In the genomic region with DNA sequence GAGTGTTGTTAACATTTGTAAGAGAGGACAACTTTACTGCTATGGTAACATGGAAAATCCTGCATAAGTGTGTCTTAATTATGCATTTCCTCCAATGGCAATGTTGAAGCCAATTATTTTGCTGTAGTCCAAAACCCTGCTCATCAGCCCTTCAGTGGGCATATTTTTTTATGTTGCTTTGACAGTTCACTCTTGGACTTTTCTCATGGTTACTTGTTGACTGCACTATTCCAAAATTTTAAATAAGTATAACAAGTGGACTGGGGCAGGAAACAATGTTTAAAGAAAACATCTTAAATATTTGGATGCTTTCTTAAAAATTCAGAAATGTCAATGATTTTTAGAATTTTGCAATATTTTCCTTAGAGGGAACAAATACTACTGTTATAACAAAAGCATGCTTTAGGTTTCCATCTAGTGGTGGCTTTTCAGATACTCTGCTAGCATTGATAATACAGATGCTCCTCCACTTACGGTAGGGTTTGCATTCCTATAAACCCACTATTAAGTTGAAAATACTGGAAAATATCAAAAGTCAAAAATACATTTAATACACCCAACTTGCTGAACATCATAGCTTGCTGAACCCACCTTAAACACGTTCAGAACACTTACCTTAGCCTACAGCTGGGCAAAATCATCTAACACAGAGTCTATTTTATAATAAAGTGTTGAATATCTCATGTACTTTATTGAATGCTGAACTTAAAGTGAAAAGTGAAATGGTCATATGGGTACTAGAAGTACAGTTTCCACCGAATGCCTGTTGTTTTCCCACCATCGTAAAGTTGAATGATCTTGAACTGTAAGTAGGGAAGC, we compare ENCODE assay signal across 8 cellular contexts.
DNase-seq lines count a peak whose midpoint lies in the region; ATAC-seq, FAIRE-seq and TF ChIP-seq lines count a peak whose summit lies in the region.

No MANE protein-coding gene starts in this region.

- peak overlapping the region; percentile 24 for H2AFZ ChIP-seq in fibroblast of lung (ENCODE audit: low read length)

- no peak overlapping the region for H3K4me3 Mint-ChIP-seq in progenitor cell of endocrine pancreas (ENCODE audit: low read depth)

- H3K9me3 ChIP-seq in fibroblast of lung (ENCODE audit: control insufficient read depth, insufficient read depth, low read depth, low read length), result no peaks in the 10 kb centered on the region

- TF ChIP-seq CTCF in GM12872 (IDR thresholded peaks at IDR 0.05; ENCODE audit: insufficient read depth, low read depth, low read length) (peak; percentile 47; the same call in 2 of the 3 replicates), fibroblast of lung (conservative IDR thresholded peaks at IDR 0.05 in 1 of 2, IDR thresholded peaks at IDR 0.05 in 1 of 2; ENCODE audit: low read depth in 1 of 2, low read length in 2 of 2) (peak; percentile 42 to 76), progenitor cell of endocrine pancreas (IDR thresholded peaks at IDR 0.05; ENCODE audit: unreplicated experiment) (peak; percentile 74)

- no peak overlapping the region for H3K4me2 ChIP-seq in fibroblast of lung (ENCODE audit: extremely low read depth, insufficient read depth, low read length)

- H3K4me1 ChIP-seq in fibroblast of lung (ENCODE audit: control insufficient read depth, extremely low read depth, insufficient read depth, low read length), result peaks cover 3% of the 10 kb centered on the region

- H3K36me3 ChIP-seq in fibroblast of lung (ENCODE audit: control insufficient read depth, insufficient read depth, low read length), result no peaks in the 10 kb centered on the region

- no peaks in the 10 kb centered on the region for H4K20me1 ChIP-seq in fibroblast of lung (ENCODE audit: control insufficient read depth, extremely low read depth, insufficient read depth, low read length)

- H3K27me3 ChIP-seq in fibroblast of lung (ENCODE audit: control insufficient read depth, insufficient read depth, low read length), result no peaks in the 10 kb centered on the region

- no peak overlapping the region for H3K4me3 ChIP-seq in fibroblast of lung (replicated peaks in 1 of 4; ENCODE audit: control extremely low read depth in 1 of 4, insufficient read depth in 1 of 4, low read depth in 3 of 4, low read length in 4 of 4)

- no peaks in the 10 kb centered on the region for H3K27me3 Mint-ChIP-seq in progenitor cell of endocrine pancreas

- no peaks in the 10 kb centered on the region for H3K9me3 Mint-ChIP-seq in progenitor cell of endocrine pancreas (ENCODE audit: low read depth)

- FAIRE-seq in A204.1 (lab: Jason Lieb, UNC), result peak; percentile 61

- no peak overlapping the region for H3K9ac ChIP-seq in fibroblast of lung (ENCODE audit: insufficient read depth, low read length)

- DNase-seq in RPMI8226, result peak; percentile 41
- DNase-seq in fibroblast of lung (ENCODE audit: low read depth in 2 of 2), result peak; percentile 49 to 79
- DNase-seq in progenitor cell of endocrine pancreas (ENCODE audit: low spot score, unreplicated experiment), result no peak
- no peak for DNase-seq in stimulated activated CD8-positive, alpha-beta memory T cell treated with anti-CD3 and anti-CD28 coated beads, Interleukin-4, amount 100 ng/mL, for 48 hours
- no peak for DNase-seq in HPDE6-E6E7 (ENCODE audit: extremely low spot score)

- no peak overlapping the region for H3K27ac ChIP-seq in fibroblast of lung (ENCODE audit: insufficient read depth, low read length)

- peak; percentile 63 for ATAC-seq in HG03135 (IDR thresholded peaks at IDR 0.05; ENCODE audit: unreplicated experiment)

- H3K79me2 ChIP-seq in fibroblast of lung (ENCODE audit: control insufficient read depth, insufficient read depth, low read length), result no peaks in the 10 kb centered on the region

- H3K36me3 Mint-ChIP-seq in progenitor cell of endocrine pancreas (ENCODE audit: insufficient read depth), result peaks cover 3% of the 10 kb centered on the region

- peaks cover 14% of the 10 kb centered on the region for H3K4me1 Mint-ChIP-seq in progenitor cell of endocrine pancreas (ENCODE audit: low read depth)

- no peak overlapping the region for H3K27ac Mint-ChIP-seq in progenitor cell of endocrine pancreas

Comparison
In these comparisons a context has a peak if more than half of its experiments do, and no peak if none do; other contexts are left out.
1. DNase-seq: peak in RPMI8226 (single experiment) and fibroblast of lung (2 of 2); none in progenitor cell of endocrine pancreas (single experiment), stimulated activated CD8-positive, alpha-beta memory T cell treated with anti-CD3 and anti-CD28 coated beads, Interleukin-4, amount 100 ng/mL, for 48 hours (single experiment) and HPDE6-E6E7 (single experiment).
2. Peak in every context shown above with its lines, with median percentiles within 50 percentile points of each other: CTCF ChIP-seq.